ENCODE assay signal across 27 cellular contexts in genomic region chr1:31675161-31675560, GRCh38. TPM values are rescaled to one million over a fixed set of nuclear protein-coding genes. Genes with fewer than 3 reads are reported as not detected.
DNase-seq lines count a peak whose midpoint lies in the region; TF ChIP-seq lines count a peak whose summit lies in the region.
"Had no signal": no experiment of that assay in that cellular context is flagged by ENCODE, and none has a peak within 500 bp of the region (broad histone marks: within the 10 kb centered on the region; RNA-seq: fewer than 3 reads in every experiment).

No MANE protein-coding gene starts in this region.

- H3K4me1 ChIP-seq in cardiac muscle cell (ENCODE audit: low read depth) (peaks cover 32% of the 10 kb centered on the region), transverse colon (peaks cover 10 to 32% (median 18%) of the 10 kb centered on the region in 4 donors)

- H3K4me1 Mint-ChIP-seq in nephron = peaks cover 61% of the 10 kb centered on the region

- no peak overlapping the region for H3K4me3 Mint-ChIP-seq in nephron
- H3K4me3 Mint-ChIP-seq: activated T-helper 17 cell treated with anti-CD3 and anti-CD28 coated beads, Interleukin-2, amount 50 U/mL, for 72 hours; mesothelial cell of epicardium; natural killer cell; stimulated activated naive CD8-positive, alpha-beta T cell treated with anti-CD3 and anti-CD28 coated beads, Interleukin-15, Interleukin-2, amounts not matched to agents 100 ng/mL and 50 ng/mL, for 24 hours had no signal

- no peaks in the 10 kb centered on the region for H3K9me3 ChIP-seq in WERI-Rb-1 (ENCODE audit: severe bottlenecking)
- H3K9me3 ChIP-seq in cardiac muscle cell (ENCODE audit: low read depth) = no peaks in the 10 kb centered on the region
- no peaks in the 10 kb centered on the region for H3K9me3 ChIP-seq in transverse colon
- H3K9me3 ChIP-seq: BLaER1, body of pancreas, ovary, Peyer's patch had no signal

- DNase-seq in WERI-Rb-1 = no peak
- DNase-seq in cardiac muscle cell (ENCODE audit: low read depth in 1 of 2, low spot score in 1 of 2) = peak in 1 of 2 donors; percentile 74
- DNase-seq in transverse colon = no peak
- DNase-seq in kidney glomerular epithelial cell (lab: John Stamatoyannopoulos, UW) = no peak
- DNase-seq in dedifferentiated amniotic fluid mesenchymal stem cell (ENCODE audit: extremely low spot score) = no peak
- no peak for DNase-seq in stimulated activated CD4-positive, alpha-beta T cell treated with anti-CD3 and anti-CD28 coated beads, Interleukin-15, amount 100 ng/mL, for 24 hours
- DNase-seq: activated CD4-positive, alpha-beta T cell treated with anti-CD3 and anti-CD28 coated beads for 48 hours; activated naive CD4-positive, alpha-beta T cell treated with anti-CD3 and anti-CD28 coated beads, Interleukin-2, amount 50 U/mL, for 16 hours; body of pancreas; effector CD8-positive, alpha-beta T cell; HCEC 1CT; MM.1S; natural killer cell; NCI-H1417 treated with DMSO at 0.1 percent for 48 hours; NCI-H2081; NCI-H526; ovary; Peyer's patch; stimulated activated CD4-positive, alpha-beta T cell treated with anti-CD3 and anti-CD28 coated beads, Interleukin-2, amount 100 ng/mL, for 24 hours; SW 1271 had no signal

- H3K27me3 ChIP-seq in WERI-Rb-1 (ENCODE audit: insufficient read depth, low read depth, severe bottlenecking) (no peaks in the 10 kb centered on the region), cardiac muscle cell (no peaks in the 10 kb centered on the region), transverse colon (peaks cover 3% of the 10 kb centered on the region)
- H3K27me3 ChIP-seq: body of pancreas, ovary, Peyer's patch had no signal

- no peak for TF ChIP-seq POLR2A in transverse colon (IDR thresholded peaks at IDR 0.05)

- intact Hi-C loops in transverse colon (cut with DNase I; ENCODE audit: low total_unique reads) = no loop called here

- H3K27me3 Mint-ChIP-seq in nephron (ENCODE audit: low read depth) = peaks cover 7% of the 10 kb centered on the region

- TF ChIP-seq EP300 in transverse colon (IDR thresholded peaks at IDR 0.05; ENCODE audit: low read depth) = no peak

- peak overlapping the region in 2 of 3 experiments; percentile 71 to 96 for H3K27ac Mint-ChIP-seq in nephron
- H3K27ac Mint-ChIP-seq: activated T-helper 17 cell treated with anti-CD3 and anti-CD28 coated beads, Interleukin-2, amount 50 U/mL, for 72 hours; mesothelial cell of epicardium; natural killer cell; stimulated activated naive CD8-positive, alpha-beta T cell treated with anti-CD3 and anti-CD28 coated beads, Interleukin-15, Interleukin-2, amounts not matched to agents 100 ng/mL and 50 ng/mL, for 24 hours had no signal

- H3K4me3 ChIP-seq in WERI-Rb-1 (ENCODE audit: low read depth, low read length) (no peak overlapping the region), cardiac muscle cell (no peak overlapping the region), transverse colon (no peak overlapping the region)
- H3K4me3 ChIP-seq: BLaER1, body of pancreas, ovary, Peyer's patch had no signal

- H3K9me3 Mint-ChIP-seq in nephron = no peaks in the 10 kb centered on the region
- H3K9me3 Mint-ChIP-seq: activated T-helper 17 cell treated with anti-CD3 and anti-CD28 coated beads, Interleukin-2, amount 50 U/mL, for 72 hours; mesothelial cell of epicardium; natural killer cell; stimulated activated naive CD8-positive, alpha-beta T cell treated with anti-CD3 and anti-CD28 coated beads, Interleukin-15, Interleukin-2, amounts not matched to agents 100 ng/mL and 50 ng/mL, for 24 hours had no signal

- H3K27ac ChIP-seq in WERI-Rb-1 (peak overlapping the region; percentile 11), cardiac muscle cell (peak overlapping the region; percentile 91), transverse colon (peak overlapping the region in 3 of 4 donors; percentile 9 to 54 (median 52))
- H3K27ac ChIP-seq: BLaER1, body of pancreas, ovary, Peyer's patch had no signal

- TF ChIP-seq CTCF in WERI-Rb-1 (IDR thresholded peaks at IDR 0.05; ENCODE audit: low read depth, low read length) (no peak), cardiac muscle cell (IDR thresholded peaks at IDR 0.05; ENCODE audit: low read depth, low read length) (no peak), nephron (IDR thresholded peaks at IDR 0.05; ENCODE audit: unreplicated experiment in 3 of 3) (no peak), transverse colon (IDR thresholded peaks at IDR 0.05) (no peak)

- in situ Hi-C loops in transverse colon (cut with MboI; ENCODE audit: low pct_ligation_motif_present in 1 of 4, low pct_unique_long_range_greater_than_20kb in 1 of 4, low sequenced_read_pairs in 3 of 4) = no loop called here

- H3K36me3 Mint-ChIP-seq in nephron (ENCODE audit: low read depth) = peaks cover 8% of the 10 kb centered on the region
- H3K36me3 Mint-ChIP-seq: natural killer cell had no signal

- H3K36me3 ChIP-seq in WERI-Rb-1 (no peaks in the 10 kb centered on the region; the same call in 1 of the 2 replicates), cardiac muscle cell (no peaks in the 10 kb centered on the region), transverse colon (no peaks in the 10 kb centered on the region)
- H3K36me3 ChIP-seq: BLaER1, ovary, Peyer's patch had no signal

- 70% methylated on average over 6 of the region's 7 CpGs; no CpG with 5 or more reads in 1 of the 2 donors for WGBS in transverse colon (ENCODE audit: low coverage in 1 of 2), 2 donors

RNA-seq across cellular contexts. Expression of gene COL16A1, which starts 28.7 kb away (rescaled TPM):
- 75.8 and 120 TPM in 2 replicates for total RNA-seq in cardiac muscle cell
- polyA plus RNA-seq in cardiac muscle cell = 67.7 and 119 TPM in 2 replicates
- total RNA-seq in transverse colon = 100 to 1,000 TPM in 1 of 4 donors, 10 to 100 TPM in 3; 14.3 to 135 (median 40.1) TPM
- total RNA-seq: activated T-helper 17 cell treated with anti-CD3 and anti-CD28 coated beads, Interleukin-2, amount 50 U/mL, for 72 hours had no signal

RNA-seq across cellular contexts. Expression of gene PEF1, which starts 30.5 kb away (rescaled TPM):
- total RNA-seq in cardiac muscle cell (89.5 and 97.8 TPM in 2 replicates), transverse colon (10 to 100 TPM; 12.3 to 61.7 (median 49.9) TPM)
- polyA plus RNA-seq in cardiac muscle cell = 89.3 and 109 TPM in 2 replicates

RNA-seq across cellular contexts. Expression of gene HCRTR1, which starts 57.7 kb away (rescaled TPM):
- total RNA-seq in cardiac muscle cell (not detected in 2 replicates), transverse colon (under 1 TPM in 1 of 4 donors, not detected in 3; 0.48 TPM)
- not detected in 2 replicates for polyA plus RNA-seq in cardiac muscle cell
- total RNA-seq: activated T-helper 17 cell treated with anti-CD3 and anti-CD28 coated beads, Interleukin-2, amount 50 U/mL, for 72 hours; body of pancreas; epithelial cell of proximal tubule; natural killer cell; ovary; Peyer's patch; renal cortical epithelial cell had no signal
- polyA plus RNA-seq: ovary had no signal

Comparison
In these comparisons a context has a peak if more than half of its experiments do, and no peak if none do; other contexts are left out.
1. H3K27ac ChIP-seq: peak in every context shown above with its lines; median percentile 91 in cardiac muscle cell; 52 in transverse colon; 11 in WERI-Rb-1.